18 cellular contexts compared by ENCODE assay signal in the genomic region with DNA sequence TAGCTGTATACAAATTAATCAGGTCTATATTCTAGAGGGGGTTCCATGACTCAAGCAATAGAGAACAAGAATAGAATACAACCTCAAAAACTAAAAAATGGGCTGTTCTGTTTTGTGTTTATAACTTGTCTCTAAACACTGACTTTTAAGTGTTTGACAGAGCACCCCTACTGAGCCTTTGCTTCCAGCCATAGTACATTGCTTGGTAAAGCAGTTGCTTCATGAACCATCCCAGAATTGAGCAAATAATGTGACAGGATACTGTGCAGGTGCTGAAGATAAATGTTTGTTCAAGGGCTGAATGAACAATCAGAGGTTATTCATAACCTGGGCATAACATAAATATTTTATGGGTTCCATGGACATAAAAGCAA. TPM values are rescaled to one million over a fixed set of nuclear protein-coding genes. Genes with fewer than 3 reads are reported as not detected.
A peak's percentile ranks its signal among the peaks of the same experiment; 100 is the strongest.
DNase-seq lines count a peak whose midpoint lies in the region; ATAC-seq and TF ChIP-seq lines count a peak whose summit lies in the region.
"Had no signal": no experiment of that assay in that cellular context is flagged by ENCODE, and none has a peak within 500 bp of the region (broad histone marks: within the 10 kb centered on the region; RNA-seq: fewer than 3 reads in every experiment).

No MANE protein-coding gene starts in this region.

- intact Hi-C loops in Right ventricle myocardium inferior (cut with DNase I): loop anchor here (10.0 kb wide), 1 partner anchor 946 kb away; no protein-coding TSS in a partner anchor

- POLR2A ChIA-PET in WTC11 (lab: Charles Lee): no interaction called here

- H3K4me1 Mint-ChIP-seq in WTC11: no peaks in the 10 kb centered on the region

- no peaks in the 10 kb centered on the region for H3K27me3 Mint-ChIP-seq in WTC11 (ENCODE audit: low read depth)

- DNase-seq in NCI-H510A treated with DMSO at 0.1 percent for 48 hours (lab: John Stamatoyannopoulos, UW) (peak; percentile 86), NCI-H510A (lab: John Stamatoyannopoulos, UW) (no peak), NCI-H2196 (lab: John Stamatoyannopoulos, UW; ENCODE audit: unreplicated experiment) (peak; percentile 68), WTC11 (ENCODE audit: low spot score) (no peak), Right ventricle myocardium inferior (ENCODE audit: missing footprints) (no peak), mesenteric fat pad (ENCODE audit: low spot score) (no peak), UCSD-AML1 (lab: John Stamatoyannopoulos, UW; ENCODE audit: unreplicated experiment) (no peak)
- DNase-seq: activated CD4-positive, alpha-beta T cell treated with anti-CD3 and anti-CD28 coated beads, Interleukin-2, amount 50 U/mL, for 48 hours; activated naive CD4-positive, alpha-beta T cell; activated T-cell treated with anti-CD3 and anti-CD28 coated beads for 4 hours; effector CD4-positive, alpha-beta T cell; H7; midbrain; NCI-H2227 treated with DMSO at 0.1 percent for 48 hours; uterus had no signal

- CTCF ChIA-PET in WTC11 (lab: Charles Lee): no interaction called here

- no peak overlapping the region for H3K4me3 Mint-ChIP-seq in WTC11
- H3K4me3 Mint-ChIP-seq: neural crest cell; T-helper 1 cell treated with Interleukin-12 subunit alpha and Interleukin-12 subunit beta and Interleukin-4 antibody, amounts not matched to agents 30 μg/mL and 1 μg/mL, for 36 hours had no signal

- peaks cover 14% of the 10 kb centered on the region for H3K36me3 Mint-ChIP-seq in WTC11

- no peak overlapping the region for H3K27ac Mint-ChIP-seq in WTC11
- H3K27ac Mint-ChIP-seq: T-helper 1 cell treated with Interleukin-12 subunit alpha and Interleukin-12 subunit beta and Interleukin-4 antibody, amounts not matched to agents 30 μg/mL and 1 μg/mL, for 36 hours had no signal

- no peaks in the 10 kb centered on the region for H3K9me3 Mint-ChIP-seq in WTC11
- H3K9me3 Mint-ChIP-seq: neural crest cell; T-helper 1 cell treated with Interleukin-12 subunit alpha and Interleukin-12 subunit beta and Interleukin-4 antibody, amounts not matched to agents 30 μg/mL and 1 μg/mL, for 36 hours had no signal

- no peak for ATAC-seq in WTC11
- ATAC-seq in Right ventricle myocardium inferior: no peak
- no peak for ATAC-seq in HG03108 (IDR thresholded peaks at IDR 0.05; ENCODE audit: unreplicated experiment)

- TF ChIP-seq CTCF in WTC11 (IDR thresholded peaks at IDR 0.05): no peak

TF ChIP-seq in WTC11, 78 proteins besides CTCF, POLR2A, EP300 and RAD21:
- TF ChIP-seq ZNF416 (CRISPR knock-in tag; IDR thresholded peaks at IDR 0.05) (no peak), GABPB1 (CRISPR knock-in tag; IDR thresholded peaks at IDR 0.05) (peak; percentile 33; the same call in 1 of the 2 replicates)

RNA-seq across cellular contexts. Expression of a gene that starts 11.5 kb away (rescaled TPM):
- total RNA-seq in WTC11 (2021) (21.7 to 24.5 TPM (median 22.5 TPM) in 3 replicates), Right ventricle myocardium inferior (18.8 TPM), mesenteric fat pad (18.5 TPM)

Comparison
In these comparisons a context has a peak if more than half of its experiments do, and no peak if none do; other contexts are left out.
1. DNase-seq: peak in NCI-H510A treated with DMSO at 0.1 percent for 48 hours (single experiment) and NCI-H2196 (single experiment); none in NCI-H510A (single experiment), WTC11 (single experiment), Right ventricle myocardium inferior (single experiment), mesenteric fat pad (single experiment) and UCSD-AML1 (single experiment).